Comparison of ENCODE assay signal across 24 cellular contexts in the genomic region with DNA sequence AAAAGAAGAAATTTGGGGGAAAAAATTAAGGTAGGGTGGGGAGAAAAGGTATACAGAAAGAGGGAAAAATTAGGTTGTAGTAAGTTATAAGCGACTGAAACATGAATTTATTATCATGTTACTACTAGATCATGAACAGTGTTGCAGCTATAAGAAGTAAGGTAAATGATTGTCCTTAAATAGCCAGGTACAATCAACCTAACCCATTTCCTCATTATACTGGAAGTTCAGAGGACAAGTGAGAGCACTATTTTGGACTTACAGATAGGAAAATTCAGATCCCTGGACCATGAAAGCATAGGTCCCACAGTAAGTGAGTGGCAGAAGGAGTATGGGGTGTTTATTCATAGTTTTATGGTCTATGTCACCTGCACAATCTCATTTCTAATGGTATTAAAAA. TPM values are rescaled to one million over a fixed set of nuclear protein-coding genes. Genes with fewer than 3 reads are reported as not detected.
"Had no signal": no experiment of that assay in that cellular context is flagged by ENCODE, and none has a peak within 500 bp of the region (broad histone marks: within the 10 kb centered on the region; RNA-seq: fewer than 3 reads in every experiment).

No MANE protein-coding gene starts in this region.

- H3K27me3 ChIP-seq: SJSA1 had no signal

- FAIRE-seq: HTR-8/SVneo had no signal

- H3K4me3 ChIP-seq: K562, SJSA1, SK-N-MC had no signal

- H3K27ac Mint-ChIP-seq: IgD-negative memory B cell had no signal

- H3K36me3 Mint-ChIP-seq: IgD-negative memory B cell had no signal

- DNase-seq: Kasumi-1, MM.1S, NCI-H1105, NCI-H1417, NCI-H1436 treated with DMSO at 0.1 percent for 48 hours, NCI-H1694, NCI-H187 treated with DMSO at 0.1 percent for 48 hours, NCI-H2029 treated with DMSO at 0.1 percent for 48 hours, NCI-H2171 treated with DMSO at 0.1 percent for 48 hours, NCI-H524, NCI-H526 treated with DMSO at 0.1 percent for 48 hours, NCI-H748 treated with DMSO at 0.1 percent for 48 hours, Right ventricle myocardium superior, RPMI8226, SIG-M5 had no signal

- H3K4me3 Mint-ChIP-seq: IgD-negative memory B cell had no signal

- H3K36me3 ChIP-seq: SJSA1 had no signal

- H3K4me2 ChIP-seq: KMS-11 had no signal

- H3K27ac ChIP-seq: HL-60, KMS-11, SJSA1, SK-N-MC had no signal

- H3K9me3 Mint-ChIP-seq: IgD-negative memory B cell had no signal

- H3K9me3 ChIP-seq: SJSA1 had no signal

- H3K9ac ChIP-seq: KMS-11 had no signal

RNA-seq across cellular contexts. Expression of gene PIR, which starts 23.5 kb away (rescaled TPM):
- polyA plus RNA-seq: IgD-negative memory B cell had no signal

RNA-seq across cellular contexts. Expression of gene BMX, which starts 31.0 kb away (rescaled TPM):
- total RNA-seq: M059J, NCI-H460, SJSA1 had no signal
- polyA plus RNA-seq: IgD-negative memory B cell had no signal
